In the genomic region with DNA sequence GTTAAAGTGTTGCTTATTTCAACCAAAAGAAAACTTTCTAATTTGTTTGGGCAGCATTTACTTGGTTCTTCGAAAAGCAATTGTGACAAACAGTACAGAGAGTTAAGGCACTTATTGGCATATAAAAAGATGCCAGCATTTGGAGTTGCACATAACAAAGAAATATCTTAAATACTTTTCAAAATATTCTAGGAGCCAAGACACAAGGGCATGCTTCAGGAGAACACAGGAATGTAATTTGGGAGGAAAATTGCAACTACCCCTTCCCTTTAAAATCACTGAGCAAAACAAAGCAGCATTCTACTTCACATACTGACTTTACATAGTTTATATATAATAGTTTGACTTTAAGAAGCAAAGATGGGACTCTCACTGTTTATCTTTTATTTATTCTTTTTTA, we compare ENCODE assay signal across 11 cellular contexts. TPM values are rescaled to one million over a fixed set of nuclear protein-coding genes. Genes with fewer than 3 reads are reported as not detected.
DNase-seq lines count a peak whose midpoint lies in the region; ATAC-seq, FAIRE-seq and TF ChIP-seq lines count a peak whose summit lies in the region.
"Had no signal": no experiment of that assay in that cellular context is flagged by ENCODE, and none has a peak within 500 bp of the region (broad histone marks: within the 10 kb centered on the region; RNA-seq: fewer than 3 reads in every experiment).

No MANE protein-coding gene starts in this region.

- H3K4me3 Mint-ChIP-seq in MCF 10A (ENCODE audit: unreplicated experiment) (no peak overlapping the region), astrocyte (ENCODE audit: unreplicated experiment) (no peak overlapping the region)
- H3K4me3 Mint-ChIP-seq: type B pancreatic cell had no signal

- no peaks in the 10 kb centered on the region for H3K4me1 Mint-ChIP-seq in MCF 10A (ENCODE audit: insufficient read depth, unreplicated experiment)
- H3K4me1 Mint-ChIP-seq in astrocyte (ENCODE audit: low read depth, unreplicated experiment), result peaks cover 11% of the 10 kb centered on the region

- H3K27me3 ChIP-seq in breast epithelium (no peaks in the 10 kb centered on the region), astrocyte (ENCODE audit: insufficient read depth, low read length) (no peaks in the 10 kb centered on the region), mesenchymal stem cell (ENCODE audit: control insufficient read depth in 1 of 2, insufficient read depth in 1 of 2, low read length in 2 of 2) (no peaks in the 10 kb centered on the region), tibial nerve (no peaks in the 10 kb centered on the region)

- H3K14ac ChIP-seq in mesenchymal stem cell (ENCODE audit: low read length in 2 of 2), result no peak overlapping the region

- no peak overlapping the region for H2BK12ac ChIP-seq in mesenchymal stem cell (ENCODE audit: low read length in 2 of 2)

- H3K4me1 ChIP-seq in breast epithelium, result peaks cover 11 to 15% of the 10 kb centered on the region in 2 donors
- peaks cover 11% of the 10 kb centered on the region for H3K4me1 ChIP-seq in astrocyte (ENCODE audit: insufficient read depth, low read length)
- peaks cover 14% of the 10 kb centered on the region for H3K4me1 ChIP-seq in mesenchymal stem cell (ENCODE audit: control insufficient read depth, insufficient read depth, low read depth, low read length)
- H3K4me1 ChIP-seq in tibial nerve, result peaks cover 0 to 57% (median 21%) of the 10 kb centered on the region in 4 donors

- no peak for TF ChIP-seq EP300 in tibial nerve (IDR thresholded peaks at IDR 0.05)

- H3K27ac ChIP-seq in breast epithelium, result peak overlapping the region; percentile 86 to 89
- H3K27ac ChIP-seq in astrocyte (ENCODE audit: low read depth, low read length), result no peak overlapping the region
- H3K27ac ChIP-seq in mesenchymal stem cell (ENCODE audit: low read length, poor library complexity, severe bottlenecking), result no peak overlapping the region
- peak overlapping the region; percentile 3 to 87 (median 66) for H3K27ac ChIP-seq in tibial nerve

- no peaks in the 10 kb centered on the region for H3K79me2 ChIP-seq in astrocyte (ENCODE audit: insufficient read depth, low read length)

- no peak for ATAC-seq in GM21529 (IDR thresholded peaks at IDR 0.05; ENCODE audit: unreplicated experiment)

- no peak overlapping the region for H4K91ac ChIP-seq in mesenchymal stem cell (ENCODE audit: low read length)

- H3K4me2 ChIP-seq in astrocyte (ENCODE audit: low read length) (no peak overlapping the region), mesenchymal stem cell (ENCODE audit: low read length, poor library complexity, severe bottlenecking) (no peak overlapping the region)

- H3K9ac ChIP-seq in astrocyte (ENCODE audit: low read length) (no peak overlapping the region), mesenchymal stem cell (ENCODE audit: low read length) (peak overlapping the region; percentile 27)

- no peak for FAIRE-seq in astrocyte (lab: Jason Lieb, UNC)

- H3K23ac ChIP-seq in mesenchymal stem cell (ENCODE audit: low read length in 2 of 2), result no peak overlapping the region

- H3K36me3 ChIP-seq in breast epithelium (no peaks in the 10 kb centered on the region), astrocyte (ENCODE audit: insufficient read depth, low read length) (no peaks in the 10 kb centered on the region), mesenchymal stem cell (ENCODE audit: control insufficient read depth in 1 of 2, insufficient read depth in 2 of 2, low read depth in 1 of 2, low read length in 2 of 2) (no peaks in the 10 kb centered on the region), tibial nerve (no peaks in the 10 kb centered on the region)

- H3K9me3 Mint-ChIP-seq in MCF 10A (ENCODE audit: unreplicated experiment) (no peaks in the 10 kb centered on the region), astrocyte (ENCODE audit: unreplicated experiment) (no peaks in the 10 kb centered on the region)
- H3K9me3 Mint-ChIP-seq: type B pancreatic cell had no signal

- no peak overlapping the region for H3K4ac ChIP-seq in mesenchymal stem cell (ENCODE audit: low read depth in 1 of 2, low read length in 2 of 2)

- TF ChIP-seq POLR2A in breast epithelium (IDR thresholded peaks at IDR 0.05) (no peak), tibial nerve (IDR thresholded peaks at IDR 0.05) (no peak)

- H3K36me3 Mint-ChIP-seq in MCF 10A (ENCODE audit: insufficient read depth, unreplicated experiment) (no peaks in the 10 kb centered on the region), astrocyte (ENCODE audit: low read depth, unreplicated experiment) (no peaks in the 10 kb centered on the region)
- H3K36me3 Mint-ChIP-seq: type B pancreatic cell had no signal

- BruUV-seq in MCF 10A (replicated peaks; lab: Mats Ljungman, UMichigan), result no TSS peak

- no peak overlapping the region for H3K27ac Mint-ChIP-seq in MCF 10A (ENCODE audit: low read depth, unreplicated experiment)
- no peak overlapping the region for H3K27ac Mint-ChIP-seq in astrocyte (ENCODE audit: unreplicated experiment)

- no peak overlapping the region for H3K18ac ChIP-seq in mesenchymal stem cell (ENCODE audit: low read depth in 1 of 2, low read length in 2 of 2)

- CTCF ChIA-PET in MCF 10A (lab: Yijun Ruan, JAX), result interaction anchor here (3.8 kb wide), 1 partner anchor 11 kb away, joined by 24 read pairs; the partner anchor contains the start of gene C1orf210

- no peak for TF ChIP-seq CTCF in breast epithelium (IDR thresholded peaks at IDR 0.05)
- TF ChIP-seq CTCF in MCF 10A (IDR thresholded peaks at IDR 0.05; ENCODE audit: unreplicated experiment), result no peak
- no peak for TF ChIP-seq CTCF in astrocyte (IDR thresholded peaks at IDR 0.05; ENCODE audit: insufficient read depth, low read depth, low read length)
- no peak for TF ChIP-seq CTCF in tibial nerve (IDR thresholded peaks at IDR 0.05)

- H3K9me3 ChIP-seq in breast epithelium (no peaks in the 10 kb centered on the region), astrocyte (ENCODE audit: insufficient read depth, low read depth, low read length) (no peaks in the 10 kb centered on the region), mesenchymal stem cell (ENCODE audit: control insufficient read depth, low read length) (no peaks in the 10 kb centered on the region), tibial nerve (no peaks in the 10 kb centered on the region)

- no peak overlapping the region for H2BK15ac ChIP-seq in mesenchymal stem cell (ENCODE audit: low read depth, poor library complexity, severe bottlenecking)

- H2AK5ac ChIP-seq in mesenchymal stem cell (ENCODE audit: low read length, severe bottlenecking), result no peak overlapping the region

- DNase-seq in breast epithelium (ENCODE audit: low spot score in 2 of 2) (no peak), MCF 10A (ENCODE audit: unreplicated experiment) (no peak), astrocyte (ENCODE audit: low read depth) (peak; percentile 16), mesenchymal stem cell (no peak), tibial nerve (ENCODE audit: low spot score in 2 of 2) (no peak), NCI-H2227 (lab: John Stamatoyannopoulos, UW; ENCODE audit: unreplicated experiment) (no peak)
- DNase-seq in NK-92 treated with Interleukin-12 subunit alpha and Interleukin-12 subunit beta, amount 100 ng/mL, for 24 hours (lab: John Stamatoyannopoulos, UW), result no peak

- H4K20me1 ChIP-seq in astrocyte (ENCODE audit: insufficient read depth, low read length), result no peaks in the 10 kb centered on the region

- no peak overlapping the region for H4K8ac ChIP-seq in mesenchymal stem cell (ENCODE audit: low read length)

- H2AFZ ChIP-seq in astrocyte (ENCODE audit: low read depth, low read length) (no peak overlapping the region), mesenchymal stem cell (ENCODE audit: low read depth, low read length) (no peak overlapping the region)

- intact Hi-C loops in breast epithelium (cut with DNase I; ENCODE audit: low total_unique reads), result no loop called here
- intact Hi-C loops in MCF 10A (cut with micrococcal nuclease), result no loop called here

- H3K27me3 Mint-ChIP-seq in MCF 10A (ENCODE audit: insufficient read depth, unreplicated experiment) (no peaks in the 10 kb centered on the region), astrocyte (ENCODE audit: low read depth, unreplicated experiment) (peaks cover 8% of the 10 kb centered on the region)
- H3K27me3 Mint-ChIP-seq: type B pancreatic cell had no signal

- POLR2A ChIA-PET in MCF 10A (lab: Yijun Ruan, JAX), result no interaction called here

- H2BK5ac ChIP-seq in mesenchymal stem cell (ENCODE audit: low read depth, low read length, poor library complexity, severe bottlenecking), result no peak overlapping the region

- WGBS in mesenchymal stem cell, result no CpG with 5 or more reads among the region's 1 CpG
- 12 to 26% methylated on average over 1 of the region's 1 CpG for WGBS in tibial nerve, 2 donors

- H2BK120ac ChIP-seq in mesenchymal stem cell (ENCODE audit: low read depth, low read length), result no peak overlapping the region

- H3K79me1 ChIP-seq in mesenchymal stem cell (replicated peaks; ENCODE audit: low read length, poor library complexity, severe bottlenecking), result no peaks in the 10 kb centered on the region

- H3K4me3 ChIP-seq in breast epithelium (no peak overlapping the region), astrocyte (ENCODE audit: insufficient read depth, low read depth, low read length) (no peak overlapping the region), mesenchymal stem cell (ENCODE audit: insufficient read depth in 1 of 2, low read depth in 1 of 2, low read length in 2 of 2) (no peak overlapping the region), tibial nerve (no peak overlapping the region)

RNA-seq across cellular contexts. Expression of gene TIE1, which starts 4.6 kb away (rescaled TPM):
- total RNA-seq in breast epithelium (10 to 100 TPM in 2 of 3 donors, 1 to 10 TPM in 1; 9.4 to 39.0 (median 24.2) TPM), MCF 10A (2022) (not detected in 2 replicates), astrocyte (0.87 and 0.98 TPM in 2 replicates), tibial nerve (10 to 100 TPM; 37.5 to 95.9 (median 68.1) TPM)
- 0.06 TPM for polyA plus RNA-seq in mesenchymal stem cell (2013, experiment 1 of 2)
- polyA plus RNA-seq in mesenchymal stem cell (2013, experiment 2 of 2), result 0.15 TPM
- total RNA-seq: G401, NCI-H460 had no signal

RNA-seq across cellular contexts. Expression of gene C1orf210, which starts 10.8 kb away (rescaled TPM):
- total RNA-seq in breast epithelium, result 10 to 100 TPM in 1 of 3 donors, 1 to 10 TPM in 1, not detected in 1; 7.2 to 31.3 TPM
- 0.91 and 1.6 TPM in 2 replicates for total RNA-seq in MCF 10A (2022)
- 0.50 and 0.84 TPM in 2 replicates for total RNA-seq in astrocyte
- not detected for polyA plus RNA-seq in mesenchymal stem cell (2013, experiment 1 of 2)
- polyA plus RNA-seq in mesenchymal stem cell (2013, experiment 2 of 2), result not detected
- not detected for total RNA-seq in tibial nerve
- total RNA-seq: G401 had no signal

RNA-seq across cellular contexts. Expression of gene TMEM125, which starts 26.4 kb away (rescaled TPM):
- total RNA-seq in breast epithelium, result 10 to 100 TPM in 2 of 3 donors, not detected in 1; 19.3 to 30.1 TPM
- 3.1 and 3.8 TPM in 2 replicates for total RNA-seq in MCF 10A (2022)
- 0.36 and 0.64 TPM in 2 replicates for total RNA-seq in astrocyte
- 0.03 TPM for polyA plus RNA-seq in mesenchymal stem cell (2013, experiment 1 of 2)
- 0.04 TPM for polyA plus RNA-seq in mesenchymal stem cell (2013, experiment 2 of 2)
- total RNA-seq in tibial nerve, result 1 to 10 TPM in 1 of 4 donors, under 1 TPM in 2, not detected in 1; 0.20 to 2.6 (median 0.21) TPM
- total RNA-seq: G401, NCI-H460 had no signal

RNA-seq across cellular contexts. Expression of gene MPL, which starts 41.4 kb away (rescaled TPM):
- total RNA-seq in breast epithelium (not detected), MCF 10A (2022) (not detected in 2 replicates), astrocyte (not detected in 2 replicates), tibial nerve (1 to 10 TPM in 1 of 4 donors, under 1 TPM in 1, not detected in 2; 0.66 to 1.7 TPM)
- polyA plus RNA-seq in mesenchymal stem cell (2013, experiment 1 of 2), result 0.07 TPM
- not detected for polyA plus RNA-seq in mesenchymal stem cell (2013, experiment 2 of 2)
- total RNA-seq: G401, NCI-H460 had no signal

Comparison
In these comparisons a context has a peak if more than half of its experiments do, and no peak if none do; other contexts are left out.
1. H3K27ac ChIP-seq: peak in breast epithelium (2 of 2) and tibial nerve (4 of 4); none in astrocyte (single experiment) and mesenchymal stem cell (single experiment).